ENCODE assay signal across 1 cellular context in the genomic region with DNA sequence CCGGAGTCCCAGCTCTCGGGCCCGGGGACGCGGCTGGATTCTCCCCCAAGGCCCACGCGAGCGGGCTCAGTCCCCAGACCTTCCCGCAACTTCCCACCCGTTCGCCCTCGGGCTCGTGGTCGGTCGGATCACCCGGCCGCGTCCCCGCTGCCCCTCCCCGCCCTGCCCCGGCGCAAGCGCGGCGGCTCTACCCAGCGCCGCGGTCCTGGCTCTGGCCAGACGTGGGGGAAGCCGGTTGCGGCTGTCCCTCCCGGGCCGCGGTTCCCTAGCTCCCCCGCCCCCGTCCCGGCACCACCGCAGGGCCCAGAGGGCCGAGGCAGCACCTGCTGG.
A peak's percentile ranks its signal among the peaks of the same experiment; 100 is the strongest.
TF ChIP-seq lines count a peak whose summit lies in the region.

No MANE protein-coding gene starts in this region.

TF ChIP-seq in HepG2, 621 proteins besides CTCF, POLR2A, EP300 and RAD21 (continued from another document):
- TF ChIP-seq SKI (IDR thresholded peaks at IDR 0.05; ENCODE audit: partially characterized antibody) (no peak), AGO1 (IDR thresholded peaks at IDR 0.05; ENCODE audit: low read depth, low read length, poor library complexity, severe bottlenecking) (peak; percentile 57), IRF2 (CRISPR knock-in tag; IDR thresholded peaks at IDR 0.05) (no peak), ZSCAN21 (CRISPR knock-in tag; IDR thresholded peaks at IDR 0.05; ENCODE audit: borderline replicate concordance) (no peak; the same call in 1 of the 2 replicates), ARNTL (CRISPR knock-in tag; IDR thresholded peaks at IDR 0.05) (no peak), HOXA5 (CRISPR knock-in tag; IDR thresholded peaks at IDR 0.05) (no peak), ZNF777 (CRISPR knock-in tag; IDR thresholded peaks at IDR 0.05) (peak; percentile 46; the same call in 1 of the 2 replicates), ZNF558 (CRISPR knock-in tag; IDR thresholded peaks at IDR 0.05; ENCODE audit: borderline replicate concordance) (no peak), ZNF33B (CRISPR knock-in tag; IDR thresholded peaks at IDR 0.05) (no peak), SRSF1 (optimal IDR thresholded peaks at IDR 0.05; ENCODE audit: low read depth, low read length) (no peak), ZNF337 (CRISPR knock-in tag; IDR thresholded peaks at IDR 0.05; ENCODE audit: borderline replicate concordance, low read depth) (no peak), REL (CRISPR knock-in tag; conservative IDR thresholded peaks at IDR 0.05) (peak; percentile 31; the same call in 1 of the 2 replicates), SALL2 (CRISPR knock-in tag; IDR thresholded peaks at IDR 0.05) (no peak; the same call in 1 of the 2 replicates)
- TF ChIP-seq, protein P1, sequence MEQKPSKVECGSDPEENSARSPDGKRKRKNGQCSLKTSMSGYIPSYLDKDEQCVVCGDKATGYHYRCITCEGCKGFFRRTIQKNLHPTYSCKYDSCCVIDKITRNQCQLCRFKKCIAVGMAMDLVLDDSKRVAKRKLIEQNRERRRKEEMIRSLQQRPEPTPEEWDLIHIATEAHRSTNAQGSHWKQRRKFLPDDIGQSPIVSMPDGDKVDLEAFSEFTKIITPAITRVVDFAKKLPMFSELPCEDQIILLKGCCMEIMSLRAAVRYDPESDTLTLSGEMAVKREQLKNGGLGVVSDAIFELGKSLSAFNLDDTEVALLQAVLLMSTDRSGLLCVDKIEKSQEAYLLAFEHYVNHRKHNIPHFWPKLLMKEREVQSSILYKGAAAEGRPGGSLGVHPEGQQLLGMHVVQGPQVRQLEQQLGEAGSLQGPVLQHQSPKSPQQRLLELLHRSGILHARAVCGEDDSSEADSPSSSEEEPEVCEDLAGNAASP (CRISPR knock-in tag; IDR thresholded peaks at IDR 0.05; ENCODE audit: borderline replicate concordance): no peak
- TF ChIP-seq, protein P2, sequence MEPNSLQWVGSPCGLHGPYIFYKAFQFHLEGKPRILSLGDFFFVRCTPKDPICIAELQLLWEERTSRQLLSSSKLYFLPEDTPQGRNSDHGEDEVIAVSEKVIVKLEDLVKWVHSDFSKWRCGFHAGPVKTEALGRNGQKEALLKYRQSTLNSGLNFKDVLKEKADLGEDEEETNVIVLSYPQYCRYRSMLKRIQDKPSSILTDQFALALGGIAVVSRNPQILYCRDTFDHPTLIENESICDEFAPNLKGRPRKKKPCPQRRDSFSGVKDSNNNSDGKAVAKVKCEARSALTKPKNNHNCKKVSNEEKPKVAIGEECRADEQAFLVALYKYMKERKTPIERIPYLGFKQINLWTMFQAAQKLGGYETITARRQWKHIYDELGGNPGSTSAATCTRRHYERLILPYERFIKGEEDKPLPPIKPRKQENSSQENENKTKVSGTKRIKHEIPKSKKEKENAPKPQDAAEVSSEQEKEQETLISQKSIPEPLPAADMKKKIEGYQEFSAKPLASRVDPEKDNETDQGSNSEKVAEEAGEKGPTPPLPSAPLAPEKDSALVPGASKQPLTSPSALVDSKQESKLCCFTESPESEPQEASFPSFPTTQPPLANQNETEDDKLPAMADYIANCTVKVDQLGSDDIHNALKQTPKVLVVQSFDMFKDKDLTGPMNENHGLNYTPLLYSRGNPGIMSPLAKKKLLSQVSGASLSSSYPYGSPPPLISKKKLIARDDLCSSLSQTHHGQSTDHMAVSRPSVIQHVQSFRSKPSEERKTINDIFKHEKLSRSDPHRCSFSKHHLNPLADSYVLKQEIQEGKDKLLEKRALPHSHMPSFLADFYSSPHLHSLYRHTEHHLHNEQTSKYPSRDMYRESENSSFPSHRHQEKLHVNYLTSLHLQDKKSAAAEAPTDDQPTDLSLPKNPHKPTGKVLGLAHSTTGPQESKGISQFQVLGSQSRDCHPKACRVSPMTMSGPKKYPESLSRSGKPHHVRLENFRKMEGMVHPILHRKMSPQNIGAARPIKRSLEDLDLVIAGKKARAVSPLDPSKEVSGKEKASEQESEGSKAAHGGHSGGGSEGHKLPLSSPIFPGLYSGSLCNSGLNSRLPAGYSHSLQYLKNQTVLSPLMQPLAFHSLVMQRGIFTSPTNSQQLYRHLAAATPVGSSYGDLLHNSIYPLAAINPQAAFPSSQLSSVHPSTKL (CRISPR knock-in tag; IDR thresholded peaks at IDR 0.05): no peak
- TF ChIP-seq, protein P3, sequence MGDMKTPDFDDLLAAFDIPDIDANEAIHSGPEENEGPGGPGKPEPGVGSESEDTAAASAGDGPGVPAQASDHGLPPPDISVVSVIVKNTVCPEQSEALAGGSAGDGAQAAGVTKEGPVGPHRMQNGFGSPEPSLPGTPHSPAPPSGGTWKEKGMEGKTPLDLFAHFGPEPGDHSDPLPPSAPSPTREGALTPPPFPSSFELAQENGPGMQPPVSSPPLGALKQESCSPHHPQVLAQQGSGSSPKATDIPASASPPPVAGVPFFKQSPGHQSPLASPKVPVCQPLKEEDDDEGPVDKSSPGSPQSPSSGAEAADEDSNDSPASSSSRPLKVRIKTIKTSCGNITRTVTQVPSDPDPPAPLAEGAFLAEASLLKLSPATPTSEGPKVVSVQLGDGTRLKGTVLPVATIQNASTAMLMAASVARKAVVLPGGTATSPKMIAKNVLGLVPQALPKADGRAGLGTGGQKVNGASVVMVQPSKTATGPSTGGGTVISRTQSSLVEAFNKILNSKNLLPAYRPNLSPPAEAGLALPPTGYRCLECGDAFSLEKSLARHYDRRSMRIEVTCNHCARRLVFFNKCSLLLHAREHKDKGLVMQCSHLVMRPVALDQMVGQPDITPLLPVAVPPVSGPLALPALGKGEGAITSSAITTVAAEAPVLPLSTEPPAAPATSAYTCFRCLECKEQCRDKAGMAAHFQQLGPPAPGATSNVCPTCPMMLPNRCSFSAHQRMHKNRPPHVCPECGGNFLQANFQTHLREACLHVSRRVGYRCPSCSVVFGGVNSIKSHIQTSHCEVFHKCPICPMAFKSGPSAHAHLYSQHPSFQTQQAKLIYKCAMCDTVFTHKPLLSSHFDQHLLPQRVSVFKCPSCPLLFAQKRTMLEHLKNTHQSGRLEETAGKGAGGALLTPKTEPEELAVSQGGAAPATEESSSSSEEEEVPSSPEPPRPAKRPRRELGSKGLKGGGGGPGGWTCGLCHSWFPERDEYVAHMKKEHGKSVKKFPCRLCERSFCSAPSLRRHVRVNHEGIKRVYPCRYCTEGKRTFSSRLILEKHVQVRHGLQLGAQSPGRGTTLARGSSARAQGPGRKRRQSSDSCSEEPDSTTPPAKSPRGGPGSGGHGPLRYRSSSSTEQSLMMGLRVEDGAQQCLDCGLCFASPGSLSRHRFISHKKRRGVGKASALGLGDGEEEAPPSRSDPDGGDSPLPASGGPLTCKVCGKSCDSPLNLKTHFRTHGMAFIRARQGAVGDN (CRISPR knock-in tag; IDR thresholded peaks at IDR 0.05): no peak
